In the genomic region with DNA sequence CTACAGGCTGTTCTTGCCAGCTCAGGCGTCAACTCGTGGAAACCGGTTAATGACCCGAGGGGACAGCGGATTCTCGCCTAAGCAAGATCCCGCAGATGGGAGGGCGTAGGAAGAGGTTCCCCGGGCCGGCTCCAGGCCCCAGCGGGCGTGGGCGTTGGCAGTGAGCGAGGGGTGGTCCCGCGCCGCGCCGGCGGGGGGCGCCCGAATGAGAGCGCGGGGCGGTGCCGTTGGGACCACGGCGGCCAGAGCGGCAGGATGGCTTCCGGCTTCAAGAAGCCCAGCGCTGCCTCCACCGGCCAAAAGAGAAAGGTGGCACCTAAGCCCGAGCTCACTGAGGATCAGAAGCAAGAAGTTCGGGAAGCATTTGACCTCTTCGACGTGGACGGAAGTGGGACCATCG, we compare ENCODE assay signal across 15 cellular contexts. TPM values are rescaled to one million over a fixed set of nuclear protein-coding genes. Genes with fewer than 3 reads are reported as not detected.
DNase-seq lines count a peak whose midpoint lies in the region; ATAC-seq and TF ChIP-seq lines count a peak whose summit lies in the region.
"Had no signal": no experiment of that assay in that cellular context is flagged by ENCODE, and none has a peak within 500 bp of the region (broad histone marks: within the 10 kb centered on the region; RNA-seq: fewer than 3 reads in every experiment).

A gene (plus strand): TSS at position 227 of the 400 bp plus-strand sequence. CDS start 29 bp downstream, at position 256.

- peak within 1 kb of the TSS; percentile 47; the same call in 1 of the 2 replicates for H2AFZ ChIP-seq in GM23338
- H2AFZ ChIP-seq in neural progenitor cell (replicated peaks), result no peak within 1 kb of the TSS

- no peak for TF ChIP-seq EP300 in esophagus muscularis mucosa (IDR thresholded peaks at IDR 0.05)

- no peak within 1 kb of the TSS for H3K4me3 Mint-ChIP-seq in GM23338
- no peak within 1 kb of the TSS for H3K4me3 Mint-ChIP-seq in neural progenitor cell
- no peak within 1 kb of the TSS for H3K4me3 Mint-ChIP-seq in CD8-positive, alpha-beta T cell
- no peak within 1 kb of the TSS for H3K4me3 Mint-ChIP-seq in naive thymus-derived CD8-positive, alpha-beta T cell

- ATAC-seq in GM23338, result no peak
- ATAC-seq in CD8-positive, alpha-beta T cell, result no peak
- no peak for ATAC-seq in GM18861 (IDR thresholded peaks at IDR 0.05; ENCODE audit: unreplicated experiment)
- ATAC-seq in naive thymus-derived CD8-positive, alpha-beta T cell, result no peak

- peaks cover 33% of the 10 kb centered on the region for H3K4me1 Mint-ChIP-seq in GM23338
- peaks cover 25% of the 10 kb centered on the region for H3K4me1 Mint-ChIP-seq in neural progenitor cell
- H3K4me1 Mint-ChIP-seq in CD8-positive, alpha-beta T cell (ENCODE audit: low read depth), result no peaks in the 10 kb centered on the region
- H3K4me1 Mint-ChIP-seq in naive thymus-derived CD8-positive, alpha-beta T cell, result no peaks in the 10 kb centered on the region

- H3K36me3 Mint-ChIP-seq in GM23338 (ENCODE audit: low read depth) (no peaks in the 10 kb centered on the region), neural progenitor cell (peaks cover 2% of the 10 kb centered on the region)
- no peaks in the 10 kb centered on the region for H3K36me3 Mint-ChIP-seq in CD8-positive, alpha-beta T cell
- no peaks in the 10 kb centered on the region for H3K36me3 Mint-ChIP-seq in naive thymus-derived CD8-positive, alpha-beta T cell

- H3K27me3 ChIP-seq in GM23338 (ENCODE audit: insufficient read depth) (no peaks in the 10 kb centered on the region), SJSA1 (replicated peaks) (no peaks in the 10 kb centered on the region), esophagus muscularis mucosa (no peaks in the 10 kb centered on the region), neural progenitor cell (no peaks in the 10 kb centered on the region)
- no peaks in the 10 kb centered on the region for H3K27me3 ChIP-seq in CD8-positive, alpha-beta T cell (ENCODE audit: insufficient read depth, low read length)
- H3K27me3 ChIP-seq: BLaER1 had no signal

- WGBS in esophagus muscularis mucosa, result 97% methylated on average over 30 of the region's 38 CpGs

- H3K4me2 ChIP-seq in GM23338, result no peak within 1 kb of the TSS
- no peak within 1 kb of the TSS for H3K4me2 ChIP-seq in neural progenitor cell
- H3K4me2 ChIP-seq: BLaER1 had no signal

- no peaks in the 10 kb centered on the region; the same call in 1 of the 2 replicates for H3K36me3 ChIP-seq in GM23338 (ENCODE audit: insufficient read depth)
- H3K36me3 ChIP-seq in SJSA1, result no peaks in the 10 kb centered on the region; the same call in 1 of the 2 replicates
- no peaks in the 10 kb centered on the region for H3K36me3 ChIP-seq in esophagus muscularis mucosa
- no peaks in the 10 kb centered on the region for H3K36me3 ChIP-seq in neural progenitor cell
- no peaks in the 10 kb centered on the region for H3K36me3 ChIP-seq in CD8-positive, alpha-beta T cell (ENCODE audit: insufficient read depth, low read length)
- H3K36me3 ChIP-seq: BLaER1 had no signal

- DNase-seq in GM23338 (ENCODE audit: low spot score) (no peak), SJSA1 (ENCODE audit: low read depth in 1 of 2, low spot score in 2 of 2) (no peak), esophagus muscularis mucosa (ENCODE audit: extremely low spot score) (peak; percentile 57), neural progenitor cell (ENCODE audit: low spot score) (no peak), glomerular visceral epithelial cell (ENCODE audit: extremely low spot score) (no peak)
- no peak for DNase-seq in CD8-positive, alpha-beta T cell
- no peak for DNase-seq in naive thymus-derived CD8-positive, alpha-beta T cell
- DNase-seq: 8988T, AML-193, DMS53, GF-D8, H7 had no signal

- H3K9me3 Mint-ChIP-seq in GM23338 (no peaks in the 10 kb centered on the region; the same call in 1 of the 3 replicates), neural progenitor cell (peaks cover 15% of the 10 kb centered on the region)
- H3K9me3 Mint-ChIP-seq in CD8-positive, alpha-beta T cell, result no peaks in the 10 kb centered on the region
- peaks cover 0 to 6% (median 0%) of the 10 kb centered on the region in 9 donors for H3K9me3 Mint-ChIP-seq in naive thymus-derived CD8-positive, alpha-beta T cell

- H4K20me1 ChIP-seq in GM23338 (replicated peaks; ENCODE audit: insufficient read depth), result no peaks in the 10 kb centered on the region
- H4K20me1 ChIP-seq in neural progenitor cell (ENCODE audit: low read depth), result no peaks in the 10 kb centered on the region
- H4K20me1 ChIP-seq: BLaER1 had no signal

- H3K27ac ChIP-seq in GM23338 (ENCODE audit: low read depth), result no peak within 1 kb of the TSS
- peak within 1 kb of the TSS; percentile 87 for H3K27ac ChIP-seq in SJSA1
- no peak within 1 kb of the TSS for H3K27ac ChIP-seq in esophagus muscularis mucosa (replicated peaks in 1 of 4)
- no peak within 1 kb of the TSS for H3K27ac ChIP-seq in neural progenitor cell
- H3K27ac ChIP-seq in CD8-positive, alpha-beta T cell (ENCODE audit: low read depth, low read length), result no peak within 1 kb of the TSS
- H3K27ac ChIP-seq: BLaER1 had no signal

- POLR2A ChIA-PET in CD8-positive, alpha-beta T cell (lab: Charles Lee), result no interaction called here
- POLR2A ChIA-PET in naive thymus-derived CD8-positive, alpha-beta T cell (lab: Charles Lee), result no interaction called here

- H3K9ac ChIP-seq in neural progenitor cell, result no peak within 1 kb of the TSS
- H3K9ac ChIP-seq: BLaER1 had no signal

- peaks cover 11% of the 10 kb centered on the region; the same call in 1 of the 2 replicates for H3K9me2 ChIP-seq in GM23338 (ENCODE audit: insufficient read depth)

- CTCF ChIA-PET in CD8-positive, alpha-beta T cell (lab: Charles Lee), result no interaction called here

- H3K27ac Mint-ChIP-seq in GM23338 (no peak within 1 kb of the TSS), neural progenitor cell (peak within 1 kb of the TSS; percentile 34)
- H3K27ac Mint-ChIP-seq in CD8-positive, alpha-beta T cell, result no peak within 1 kb of the TSS
- peak within 1 kb of the TSS in 1 of 10 donors; percentile 22 for H3K27ac Mint-ChIP-seq in naive thymus-derived CD8-positive, alpha-beta T cell

- intact Hi-C loops in esophagus muscularis mucosa (cut with DNase I), result no loop called here
- intact Hi-C loops in CD8-positive, alpha-beta T cell (cut with DNase I, micrococcal nuclease), result no loop called here

- H3K27me3 Mint-ChIP-seq in GM23338 (ENCODE audit: insufficient read depth, low read depth, poor library complexity) (peaks cover 6% of the 10 kb centered on the region), neural progenitor cell (ENCODE audit: insufficient read depth, low read depth) (no peaks in the 10 kb centered on the region)
- H3K27me3 Mint-ChIP-seq in CD8-positive, alpha-beta T cell (ENCODE audit: low read depth), result peaks cover 14% of the 10 kb centered on the region
- peaks cover 7 to 47% (median 11%) of the 10 kb centered on the region in 5 donors for H3K27me3 Mint-ChIP-seq in naive thymus-derived CD8-positive, alpha-beta T cell

- H3F3A ChIP-seq in GM23338 (replicated peaks; ENCODE audit: low read depth) (no peaks in the 10 kb centered on the region), neural progenitor cell (ENCODE audit: low read depth) (peaks cover 9% of the 10 kb centered on the region)

- H3K9me3 ChIP-seq in SJSA1 (replicated peaks) (peaks cover 2% of the 10 kb centered on the region; the same call in 1 of the 2 replicates), esophagus muscularis mucosa (peaks cover 0 to 14% (median 6%) of the 10 kb centered on the region in 4 donors), neural progenitor cell (ENCODE audit: low read depth) (no peaks in the 10 kb centered on the region)
- H3K9me3 ChIP-seq in CD8-positive, alpha-beta T cell (ENCODE audit: low read length), result no peaks in the 10 kb centered on the region

- H3K4me3 ChIP-seq in GM23338 (no peak within 1 kb of the TSS), SJSA1 (no peak within 1 kb of the TSS), esophagus muscularis mucosa (no peak within 1 kb of the TSS), neural progenitor cell (no peak within 1 kb of the TSS)
- no peak within 1 kb of the TSS for H3K4me3 ChIP-seq in CD8-positive, alpha-beta T cell (ENCODE audit: low read depth, low read length)
- H3K4me3 ChIP-seq: BLaER1 had no signal

- peaks cover 13% of the 10 kb centered on the region for H3K4me1 ChIP-seq in GM23338 (ENCODE audit: insufficient read depth)
- peaks cover 48% of the 10 kb centered on the region for H3K4me1 ChIP-seq in SJSA1 (replicated peaks)
- H3K4me1 ChIP-seq in esophagus muscularis mucosa, result peaks cover 0 to 30% (median 21%) of the 10 kb centered on the region in 4 donors
- H3K4me1 ChIP-seq in neural progenitor cell, result peaks cover 8% of the 10 kb centered on the region
- H3K4me1 ChIP-seq in CD8-positive, alpha-beta T cell (ENCODE audit: insufficient read depth, low read length), result no peaks in the 10 kb centered on the region
- H3K4me1 ChIP-seq: BLaER1 had no signal

- TF ChIP-seq CTCF in GM23338 (conservative IDR thresholded peaks at IDR 0.05; ENCODE audit: low read depth in 2 of 2), result no peak
- TF ChIP-seq CTCF in esophagus muscularis mucosa (IDR thresholded peaks at IDR 0.05), result no peak
- no peak for TF ChIP-seq CTCF in neural progenitor cell (IDR thresholded peaks at IDR 0.05)
- no peak for TF ChIP-seq CTCF in CD8-positive, alpha-beta T cell (IDR thresholded peaks at IDR 0.05)

- TF ChIP-seq POLR2A in esophagus muscularis mucosa (IDR thresholded peaks at IDR 0.05; ENCODE audit: low read depth), result no peak

- no peaks in the 10 kb centered on the region for H3K79me2 ChIP-seq in GM23338 (replicated peaks; ENCODE audit: insufficient read depth)
- no peaks in the 10 kb centered on the region for H3K79me2 ChIP-seq in neural progenitor cell (ENCODE audit: low read depth)

TF ChIP-seq in GM23338, 12 proteins besides CTCF, POLR2A, EP300 and RAD21 (continues in another document):
- TF ChIP-seq ZNF114 (CRISPR knock-in tag; IDR thresholded peaks at IDR 0.05) (no peak), ZNF331 (CRISPR knock-in tag; IDR thresholded peaks at IDR 0.05; ENCODE audit: low read depth) (no peak), NANOG (IDR thresholded peaks at IDR 0.05; ENCODE audit: borderline replicate concordance) (no peak)

RNA-seq across cellular contexts. Expression of the gene that starts here (rescaled TPM):
- not detected in 2 replicates for total RNA-seq in GM23338 (2014; rRNA removed; shearing (Covaris generic))
- polyA plus RNA-seq in GM23338 (2016; fragmentation: Nextera tagmentation; extraction: Ambion mirVana), result not detected in 2 replicates
- not detected in 2 replicates for total RNA-seq in SJSA1 (2014; rRNA removed; shearing (Covaris generic))
- total RNA-seq in esophagus muscularis mucosa, result not detected
- not detected in 2 replicates for total RNA-seq in neural progenitor cell (ENCODE audit: low replicate concordance)
- total RNA-seq in CD8-positive, alpha-beta T cell, result not detected
- not detected for total RNA-seq in naive thymus-derived CD8-positive, alpha-beta T cell
- polyA plus RNA-seq in naive thymus-derived CD8-positive, alpha-beta T cell, result not detected
- total RNA-seq: H7, HT1080 had no signal

Comparison
In these comparisons a context has a peak if more than half of its experiments do, and no peak if none do; other contexts are left out.
1. Peak in DNase-seq in esophagus muscularis mucosa; RNA of the gene not detected or under 1 TPM.